1 cellular context compared by ENCODE assay signal in genomic region chr11:34586655-34587281, GRCh38.
TF ChIP-seq lines count a peak whose summit lies in the region.

No MANE protein-coding gene starts in this region.

TF ChIP-seq in H1, 55 proteins besides CTCF, POLR2A, EP300 and RAD21:
- TF ChIP-seq KDM1A (IDR thresholded peaks at IDR 0.05; ENCODE audit: borderline replicate concordance, low read length), result no peak
- no peak for TF ChIP-seq TAF7 (optimal IDR thresholded peaks at IDR 0.05; ENCODE audit: borderline replicate concordance, low read depth, low read length)
- no peak for TF ChIP-seq HDAC6 (IDR thresholded peaks at IDR 0.05; ENCODE audit: low read depth, low read length)
- TF ChIP-seq SIX5 (IDR thresholded peaks at IDR 0.05; ENCODE audit: low read depth, low read length), result no peak
- TF ChIP-seq POLR2AphosphoS5 (IDR thresholded peaks at IDR 0.05; ENCODE audit: low read depth, low read length), result no peak
- no peak for TF ChIP-seq TAF1 (IDR thresholded peaks at IDR 0.05; ENCODE audit: low read depth, low read length)
- TF ChIP-seq CREB1 (IDR thresholded peaks at IDR 0.05), result no peak
- TF ChIP-seq POU5F1 (IDR thresholded peaks at IDR 0.05; ENCODE audit: low read depth, low read length), result no peak
- no peak for TF ChIP-seq FOSL1 (IDR thresholded peaks at IDR 0.05; ENCODE audit: insufficient read depth, low read depth, low read length)
- TF ChIP-seq ASH2L (IDR thresholded peaks at IDR 0.05; ENCODE audit: low read length), result no peak
- no peak for TF ChIP-seq EGR1 (IDR thresholded peaks at IDR 0.05; ENCODE audit: borderline replicate concordance, low read depth, low read length)
- no peak for TF ChIP-seq SUZ12 (IDR thresholded peaks at IDR 0.05; ENCODE audit: low read length)
- no peak for TF ChIP-seq SP4 (IDR thresholded peaks at IDR 0.05; ENCODE audit: low read length)
- no peak for TF ChIP-seq HDAC2 (IDR thresholded peaks at IDR 0.05; ENCODE audit: borderline replicate concordance in 1 of 2, low read depth in 2 of 2, low read length in 2 of 2)
- no peak for TF ChIP-seq GTF2F1 (IDR thresholded peaks at IDR 0.05; ENCODE audit: borderline replicate concordance, low read depth, low read length)
- no peak for TF ChIP-seq JUN (IDR thresholded peaks at IDR 0.05; ENCODE audit: low read depth, low read length)
- TF ChIP-seq TBP (IDR thresholded peaks at IDR 0.05; ENCODE audit: low read depth, low read length), result no peak
- TF ChIP-seq TCF12 (IDR thresholded peaks at IDR 0.05; ENCODE audit: low read depth, low read length), result no peak
- TF ChIP-seq, protein P1, sequence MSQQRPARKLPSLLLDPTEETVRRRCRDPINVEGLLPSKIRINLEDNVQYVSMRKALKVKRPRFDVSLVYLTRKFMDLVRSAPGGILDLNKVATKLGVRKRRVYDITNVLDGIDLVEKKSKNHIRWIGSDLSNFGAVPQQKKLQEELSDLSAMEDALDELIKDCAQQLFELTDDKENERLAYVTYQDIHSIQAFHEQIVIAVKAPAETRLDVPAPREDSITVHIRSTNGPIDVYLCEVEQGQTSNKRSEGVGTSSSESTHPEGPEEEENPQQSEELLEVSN (IDR thresholded peaks at IDR 0.05), result no peak
